In genomic region chr1:231040019-231040799, GRCh38 we compare ENCODE assay signal across 8 cellular contexts. TPM values are rescaled to one million over a fixed set of nuclear protein-coding genes. Genes with fewer than 3 reads are reported as not detected.
DNase-seq lines count a peak whose midpoint lies in the region; ATAC-seq and TF ChIP-seq lines count a peak whose summit lies in the region.

Gene FAM89A, minus strand, starts transcription at chr1:231040254. Its CDS starts 43 bp downstream, at chr1:231040211.

- WGBS in gastroesophageal sphincter (ENCODE audit: low coverage in 1 of 2), 2 donors = 0 to 4% methylated on average over 2 to 26 of the region's 82 CpGs
- WGBS in testis, 2 donors = 1% methylated on average over 26 to 62 of the region's 82 CpGs

- DNase-seq in NCI-H1105 treated with DMSO at 0.1 percent for 48 hours (lab: John Stamatoyannopoulos, UW) (peak; percentile 3), NCI-H1105 (lab: John Stamatoyannopoulos, UW) (no peak), RPMI8226 (peak; percentile 83), osteoblast (ENCODE audit: insufficient read length, low spot score, missing footprints) (peak; percentile 96), testis (peak; percentile 63)
- DNase-seq in activated effector memory CD4-positive, alpha-beta T cell treated with Interleukin-2 at 50 U/mL for 16 hours = peak; percentile 63

- H3K27ac ChIP-seq in gastroesophageal sphincter (peak within 1 kb of the TSS in 3 of 4 donors; percentile 41 to 67 (median 43)), osteoblast (ENCODE audit: low read depth, low read length) (no peak within 1 kb of the TSS), testis (peak within 1 kb of the TSS; percentile 18 to 24)

- TF ChIP-seq EP300 in gastroesophageal sphincter (IDR thresholded peaks at IDR 0.05) = no peak

- H3K4me1 ChIP-seq in gastroesophageal sphincter (peaks cover 0 to 26% (median 7%) of the 10 kb centered on the region in 3 donors), osteoblast (ENCODE audit: insufficient read depth, low read length) (peaks cover 6% of the 10 kb centered on the region), testis (no peaks in the 10 kb centered on the region)

- TF ChIP-seq CTCF in gastroesophageal sphincter (IDR thresholded peaks at IDR 0.05) = no peak
- no peak for TF ChIP-seq CTCF in osteoblast (IDR thresholded peaks at IDR 0.05; ENCODE audit: extremely low read depth, low read depth, low read length)
- TF ChIP-seq CTCF in testis (IDR thresholded peaks at IDR 0.05) = no peak

- peaks cover 0 to 12% (median 0%) of the 10 kb centered on the region in 3 donors for H3K9me3 ChIP-seq in gastroesophageal sphincter
- H3K9me3 ChIP-seq in osteoblast (ENCODE audit: low read depth, low read length) = no peaks in the 10 kb centered on the region
- no peaks in the 10 kb centered on the region for H3K9me3 ChIP-seq in testis

- no peaks in the 10 kb centered on the region for H4K20me1 ChIP-seq in osteoblast (ENCODE audit: insufficient read depth, low read length)

- peak within 1 kb of the TSS; percentile 57 to 70 for H3K4me3 ChIP-seq in gastroesophageal sphincter
- H3K4me3 ChIP-seq in osteoblast (ENCODE audit: insufficient read depth, low read length) = peak within 1 kb of the TSS; percentile 77
- peak within 1 kb of the TSS; percentile 68 to 70 for H3K4me3 ChIP-seq in testis

- no peak for TF ChIP-seq POLR2A in gastroesophageal sphincter (IDR thresholded peaks at IDR 0.05)
- TF ChIP-seq POLR2A in testis (IDR thresholded peaks at IDR 0.05) = no peak

- H3K79me2 ChIP-seq in osteoblast (ENCODE audit: insufficient read depth, low read length) = no peaks in the 10 kb centered on the region

- peak within 1 kb of the TSS; percentile 59 for H2AFZ ChIP-seq in osteoblast (ENCODE audit: low read length)

- H3K4me2 ChIP-seq in osteoblast (ENCODE audit: insufficient read depth, low read length) = peak within 1 kb of the TSS; percentile 79

- no peaks in the 10 kb centered on the region for H3K36me3 ChIP-seq in gastroesophageal sphincter
- H3K36me3 ChIP-seq in osteoblast (ENCODE audit: insufficient read depth, low read length) = no peaks in the 10 kb centered on the region
- no peaks in the 10 kb centered on the region for H3K36me3 ChIP-seq in testis (ENCODE audit: low read depth, missing control alignments)

- ATAC-seq in HG02759 (IDR thresholded peaks at IDR 0.05; ENCODE audit: unreplicated experiment) (peak; percentile 71), gastroesophageal sphincter (peak; percentile 65)

- intact Hi-C loops in testis (cut with DNase I; ENCODE audit: low total_unique reads) = no loop called here

- peaks cover 71% of the 10 kb centered on the region for H3K27me3 ChIP-seq in gastroesophageal sphincter
- H3K27me3 ChIP-seq in osteoblast (ENCODE audit: insufficient read depth, low read length) = peaks cover 12% of the 10 kb centered on the region
- no peaks in the 10 kb centered on the region for H3K27me3 ChIP-seq in testis

RNA-seq across cellular contexts. Expression of gene FAM89A, which starts in this region (rescaled TPM):
- total RNA-seq in gastroesophageal sphincter (10 to 100 TPM in 1 of 4 donors, 1 to 10 TPM in 3; 2.5 to 11.6 (median 7.7) TPM), osteoblast (10.9 and 15.3 TPM in 2 replicates), testis (10 to 100 TPM in 1 of 2 donors, 1 to 10 TPM in 1; 8.4 to 11.3 TPM)
- polyA plus RNA-seq in testis (ENCODE audit: insufficient read depth, low read depth, low replicate concordance) = 5.6 TPM
